In the genomic region with DNA sequence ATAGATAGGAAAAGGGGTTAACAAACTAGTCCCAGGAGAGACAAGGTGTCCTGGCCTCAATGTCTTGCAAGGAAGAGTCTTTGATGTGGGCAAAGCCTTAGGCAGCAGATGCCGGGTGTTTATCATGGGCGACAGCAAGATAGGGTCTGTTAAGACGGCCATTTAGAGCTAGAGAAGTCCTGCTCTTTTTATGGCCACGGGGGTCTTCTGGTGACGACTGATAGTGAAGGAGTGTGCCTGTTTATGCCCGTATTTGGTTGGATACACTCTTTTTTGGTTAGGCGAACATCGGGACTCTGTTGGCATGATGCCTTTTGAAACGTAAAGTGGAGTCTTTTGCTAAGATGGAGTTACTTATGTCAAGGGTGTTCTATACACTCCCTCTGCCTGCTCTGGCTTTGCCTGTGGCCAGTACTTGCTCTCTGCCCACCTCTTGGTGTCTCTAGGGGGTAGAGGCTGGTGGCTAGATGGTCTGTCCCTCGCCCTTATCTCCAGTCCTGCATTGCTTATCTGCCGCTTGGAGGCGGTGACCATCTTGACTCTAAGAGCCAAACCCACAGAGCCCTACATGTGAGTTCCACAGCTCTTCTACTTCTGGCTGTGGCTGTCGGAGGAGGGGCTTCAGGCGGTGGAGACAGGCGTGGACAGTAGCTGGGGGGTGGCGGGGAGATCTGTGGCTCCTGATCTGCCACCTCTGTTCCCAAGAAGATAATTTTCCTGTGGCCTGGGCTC, we compare ENCODE assay signal across 8 cellular contexts. TPM values are rescaled to one million over a fixed set of nuclear protein-coding genes. Genes with fewer than 3 reads are reported as not detected.
A peak's percentile ranks its signal among the peaks of the same experiment; 100 is the strongest.
DNase-seq lines count a peak whose midpoint lies in the region; ATAC-seq and TF ChIP-seq lines count a peak whose summit lies in the region.

No MANE protein-coding gene starts in this region.

- H3K27ac ChIP-seq in MM.1S (ENCODE audit: low read length) (peak overlapping the region; percentile 34; the same call in 1 of the 2 replicates), coronary artery (peak overlapping the region in 1 of 2 donors; percentile 86)

- peak overlapping the region; percentile 96 for H3K4me3 Mint-ChIP-seq in natural killer cell treated with Interleukin-12 subunit alpha and Interleukin-12 subunit beta and Interleukin-15 and Interleukin-18, amount 100 ng/mL, for 72 hours

- no peaks in the 10 kb centered on the region for H3K36me3 ChIP-seq in BE2C
- no peaks in the 10 kb centered on the region for H3K36me3 ChIP-seq in MM.1S (replicated peaks; ENCODE audit: insufficient read depth, low read length)

- TF ChIP-seq CTCF in BE2C (IDR thresholded peaks at IDR 0.05; ENCODE audit: low read depth, low read length) (no peak), MM.1S (IDR thresholded peaks at IDR 0.05; ENCODE audit: low read length) (no peak), coronary artery (IDR thresholded peaks at IDR 0.05) (no peak)

- H3K79me2 ChIP-seq in MM.1S (ENCODE audit: low read length) = peaks cover 18% of the 10 kb centered on the region

- no peaks in the 10 kb centered on the region for H3K9me3 ChIP-seq in BE2C
- no peaks in the 10 kb centered on the region for H3K9me3 ChIP-seq in MM.1S (replicated peaks; ENCODE audit: insufficient read depth, low read length)

- no peaks in the 10 kb centered on the region for H3K36me3 Mint-ChIP-seq in natural killer cell treated with Interleukin-12 subunit alpha and Interleukin-12 subunit beta and Interleukin-15 and Interleukin-18, amount 100 ng/mL, for 72 hours

- H3K4me1 Mint-ChIP-seq in natural killer cell treated with Interleukin-12 subunit alpha and Interleukin-12 subunit beta and Interleukin-15 and Interleukin-18, amount 100 ng/mL, for 72 hours (ENCODE audit: low read depth in 2 of 2) = peaks cover 32 to 36% of the 10 kb centered on the region in 2 donors

- H3K4me1 ChIP-seq in BE2C = peaks cover 8% of the 10 kb centered on the region
- peaks cover 9% of the 10 kb centered on the region; the same call in 1 of the 2 replicates for H3K4me1 ChIP-seq in MM.1S (ENCODE audit: low read length)

- peak overlapping the region; percentile 64 for H3K9ac ChIP-seq in MM.1S (ENCODE audit: low read length)

- H3K9me3 Mint-ChIP-seq in natural killer cell treated with Interleukin-12 subunit alpha and Interleukin-12 subunit beta and Interleukin-15 and Interleukin-18, amount 100 ng/mL, for 72 hours = no peaks in the 10 kb centered on the region

- H3K27me3 ChIP-seq in BE2C (no peaks in the 10 kb centered on the region), MM.1S (replicated peaks; ENCODE audit: insufficient read depth, low read length) (no peaks in the 10 kb centered on the region)

- H3K27me3 Mint-ChIP-seq in natural killer cell treated with Interleukin-12 subunit alpha and Interleukin-12 subunit beta and Interleukin-15 and Interleukin-18, amount 100 ng/mL, for 72 hours = no peaks in the 10 kb centered on the region

- no peaks in the 10 kb centered on the region for H3K9me2 ChIP-seq in MM.1S (replicated peaks; ENCODE audit: insufficient read depth, low read length)

- H3K4me2 ChIP-seq in MM.1S (ENCODE audit: low read depth, low read length) = peak overlapping the region; percentile 91

- peak overlapping the region; percentile 91 to 97 for H3K27ac Mint-ChIP-seq in natural killer cell treated with Interleukin-12 subunit alpha and Interleukin-12 subunit beta and Interleukin-15 and Interleukin-18, amount 100 ng/mL, for 72 hours

- no peaks in the 10 kb centered on the region for H4K20me1 ChIP-seq in MM.1S (ENCODE audit: insufficient read depth, low read length)

- DNase-seq in BE2C (no peak), MM.1S (no peak), coronary artery (ENCODE audit: low spot score) (no peak), GM03348 (ENCODE audit: low spot score) (no peak), NCI-H2227 treated with DMSO at 0.1 percent for 48 hours (lab: John Stamatoyannopoulos, UW) (no peak), GM19240 (ENCODE audit: insufficient read length, low spot score) (no peak)
- no peak for DNase-seq in natural killer cell treated with Interleukin-12 subunit alpha and Interleukin-12 subunit beta and Interleukin-15 and Interleukin-18, amount 100 ng/mL, for 72 hours (ENCODE audit: low spot score)

- no peak for ATAC-seq in natural killer cell treated with Interleukin-12 subunit alpha and Interleukin-12 subunit beta and Interleukin-15 and Interleukin-18, amount 100 ng/mL, for 72 hours
- no peak for ATAC-seq in GM21786 (IDR thresholded peaks at IDR 0.05; ENCODE audit: unreplicated experiment)

- H3F3A ChIP-seq in MM.1S (ENCODE audit: insufficient read depth, low read length) = no peaks in the 10 kb centered on the region

- H3K4me3 ChIP-seq in BE2C (ENCODE audit: low read depth, low read length) (peak overlapping the region; percentile 41; the same call in 1 of the 2 replicates), MM.1S (ENCODE audit: low read length) (peak overlapping the region; percentile 87), coronary artery (peak overlapping the region; percentile 83)

- H2AFZ ChIP-seq in MM.1S (ENCODE audit: low read length) = peak overlapping the region; percentile 89

RNA-seq across cellular contexts. Expression of a gene that starts 55.8 kb away (rescaled TPM):
- 45.6 TPM for polyA plus RNA-seq in BE2C (2012; ENCODE audit: insufficient read depth, insufficient read length, low read depth)
- total RNA-seq in natural killer cell treated with Interleukin-12 subunit alpha and Interleukin-12 subunit beta and Interleukin-15 and Interleukin-18, amount 100 ng/mL, for 72 hours = 10 to 100 TPM; 24.5 to 29.5 TPM
